24 cellular contexts compared by ENCODE assay signal in the genomic region with DNA sequence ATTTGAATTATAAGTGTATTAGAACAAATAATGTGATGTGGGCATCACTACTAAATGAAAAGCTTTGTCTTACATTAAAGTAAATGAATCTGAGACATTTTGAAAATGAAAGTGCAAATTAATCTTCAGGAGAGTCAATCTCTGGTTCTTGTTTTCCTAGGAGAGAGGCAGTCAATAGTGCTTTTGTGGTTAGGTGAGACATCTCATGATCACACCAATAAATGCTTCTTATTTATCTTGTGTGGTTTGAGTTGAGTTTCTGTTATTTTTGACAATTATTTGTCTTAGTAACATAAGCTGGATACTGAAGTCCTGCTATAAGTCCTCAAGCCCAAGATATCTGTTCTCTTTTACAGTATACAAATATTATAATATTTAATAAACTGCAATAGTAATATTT.
"Had no signal": no experiment of that assay in that cellular context is flagged by ENCODE, and none has a peak within 500 bp of the region (broad histone marks: within the 10 kb centered on the region; RNA-seq: fewer than 3 reads in every experiment).

No MANE protein-coding gene starts in this region.

- H3K36me3 ChIP-seq: left lung, sigmoid colon, uterus had no signal

- ATAC-seq: activated T-cell treated with anti-CD3 and anti-CD28 coated beads, Interleukin-2, amount 50 U/mL, for 72 hours; esophagus mucosa; left lung; naive thymus-derived CD4-positive, alpha-beta T cell; stimulated activated naive B cell treated with anti-CD40 and anti-IgM and Interleukin-4, amounts not matched to agents 10 μg/mL and 1 μg/mL and 100 μg/mL, for 72 hours had no signal

- H3K4me3 ChIP-seq: hepatocyte, left lung, lung, sigmoid colon, smooth muscle cell, testis, uterus had no signal

- H3K4me1 ChIP-seq: left lung, sigmoid colon, testis, uterus had no signal

- DNase-seq: activated CD4-positive, alpha-beta memory T cell treated with anti-CD3 and anti-CD28 coated beads for 36 hours; activated CD4-positive, alpha-beta T cell treated with anti-CD3 and anti-CD28 coated beads for 48 hours; activated effector memory CD4-positive, alpha-beta T cell treated with Interleukin-2 at 50 U/mL for 16 hours; activated naive CD4-positive, alpha-beta T cell treated with anti-CD3 and anti-CD28 coated beads for 36 hours; activated T-cell treated with anti-CD3 and anti-CD28 coated beads, Interleukin-2, amount 50 U/mL, for 72 hours; aorta; effector memory CD4-positive, alpha-beta T cell; foreskin melanocyte; glutamatergic neuron; immature natural killer cell; kidney glomerular epithelial cell; left lung; naive thymus-derived CD4-positive, alpha-beta T cell; retina; sigmoid colon; stimulated activated CD4-positive, alpha-beta T cell treated with anti-CD3 and anti-CD28 coated beads, Interleukin-15, amount 100 ng/mL, for 24 hours; stimulated activated naive B cell treated with anti-CD40 and anti-IgM and Interleukin-4, amounts not matched to agents 10 μg/mL and 1 μg/mL and 100 μg/mL, for 72 hours; testis; trophoblast cell; uterus had no signal

- H3K9me3 ChIP-seq: sigmoid colon, testis, uterus had no signal

- H3K27ac ChIP-seq: hepatocyte, left lung, sigmoid colon, testis, uterus had no signal

- H2AFZ ChIP-seq: hepatocyte had no signal

- H3K79me2 ChIP-seq: hepatocyte had no signal

- H3K27me3 ChIP-seq: hepatocyte, left lung, sigmoid colon, testis, uterus had no signal
